ENCODE assay signal across 8 cellular contexts in the genomic region with DNA sequence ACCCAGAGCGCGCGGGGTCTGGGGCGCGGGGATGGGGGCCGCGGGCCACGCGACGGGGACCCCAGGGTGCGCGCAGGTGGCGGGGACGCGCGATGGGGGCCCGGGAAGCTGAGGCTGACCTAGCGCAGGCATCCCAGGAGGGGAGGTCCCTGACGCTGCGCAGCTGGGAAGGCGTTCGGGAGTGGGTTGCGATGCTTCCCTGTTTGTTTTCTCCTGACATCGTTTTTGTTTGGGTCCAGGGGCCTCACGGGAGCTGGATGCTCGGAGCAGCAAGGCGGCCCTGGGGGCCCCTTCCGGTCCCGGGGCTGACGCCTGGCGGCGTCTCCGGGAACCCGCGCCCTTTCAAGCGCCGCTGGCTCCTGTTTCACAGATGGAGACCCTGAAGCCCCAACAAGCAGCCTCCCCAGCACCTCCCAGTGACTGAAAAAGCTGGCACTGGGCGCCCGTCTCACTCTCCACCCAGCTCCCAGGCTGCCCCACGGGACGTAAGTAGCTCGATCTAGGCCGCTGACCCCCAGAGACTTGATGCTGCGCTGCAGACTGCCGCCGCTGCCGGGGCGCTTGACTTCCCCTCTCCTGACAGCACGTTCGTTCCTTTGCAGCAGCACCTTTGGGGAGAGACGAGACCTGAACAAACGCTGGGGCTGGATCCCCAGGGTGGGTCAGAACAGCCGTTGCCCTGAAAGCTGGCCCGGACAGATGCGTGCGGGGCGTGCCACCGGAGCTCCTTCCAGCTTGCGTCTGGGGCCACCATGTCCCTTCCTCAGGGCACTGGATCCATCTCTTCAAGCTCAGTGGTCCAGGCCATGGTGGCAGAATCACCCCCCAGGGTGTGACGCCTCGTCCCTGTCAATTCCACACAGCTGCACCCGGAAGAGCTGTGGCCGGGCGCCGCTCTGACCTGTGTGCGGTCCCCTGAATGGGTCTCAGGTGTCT. TPM values are rescaled to one million over a fixed set of nuclear protein-coding genes. Genes with fewer than 3 reads are reported as not detected.
DNase-seq lines count a peak whose midpoint lies in the region; ATAC-seq, FAIRE-seq and TF ChIP-seq lines count a peak whose summit lies in the region.

No MANE protein-coding gene starts in this region.

- POLR2A ChIA-PET in GM10248 (lab: Yijun Ruan, JAX) = interaction anchor here (0.6 to 0.9 kb wide), 3 partner anchors 491 to 1032 kb away, joined by 3 to 5 read pairs (median 4); no protein-coding TSS in a partner anchor

- H3K9me3 ChIP-seq in colonic mucosa = no peaks in the 10 kb centered on the region

- intact Hi-C loops in colonic mucosa (cut with DNase I) = no loop called here
- intact Hi-C loops in lower leg skin (cut with DNase I; ENCODE audit: low total_unique reads) = no loop called here

- H3K27ac ChIP-seq in colonic mucosa = peak overlapping the region; percentile 20

- TF ChIP-seq POLR2A in H54 (IDR thresholded peaks at IDR 0.05; ENCODE audit: low read depth, low read length) (no peak), lower leg skin (IDR thresholded peaks at IDR 0.05) (no peak)

- CTCF ChIA-PET in GM10248 (lab: Yijun Ruan, JAX) = interaction anchor here (0.6 to 3.5 kb wide), 6 partner anchors 15 to 136 kb away, joined by 3 to 19 read pairs (median 4); no protein-coding TSS in a partner anchor

- 11 to 12% methylated on average over 57 to 59 of the region's 66 CpGs for WGBS in lower leg skin, 2 donors

- TF ChIP-seq CTCF in GM10248 (IDR thresholded peaks at IDR 0.05; ENCODE audit: control extremely low read depth, extremely low read depth, low read depth, missing control alignments) = peak; percentile 13
- no peak for TF ChIP-seq CTCF in LNCaP clone FGC (IDR thresholded peaks at IDR 0.05; ENCODE audit: control insufficient read depth, extremely low read depth, insufficient read depth)
- TF ChIP-seq CTCF in colonic mucosa (IDR thresholded peaks at IDR 0.05) = no peak
- TF ChIP-seq CTCF in lower leg skin (IDR thresholded peaks at IDR 0.05) = no peak

- H3K9ac ChIP-seq in colonic mucosa (ENCODE audit: low read depth in 2 of 2, low read length in 2 of 2) = peak overlapping the region; percentile 28 to 40

- no peaks in the 10 kb centered on the region for H3K36me3 ChIP-seq in colonic mucosa

- no peaks in the 10 kb centered on the region for H3K27me3 ChIP-seq in colonic mucosa

- H3K4me3 ChIP-seq in LNCaP clone FGC (ENCODE audit: low read depth, low read length) (peak overlapping the region; percentile 88), colonic mucosa (peak overlapping the region; percentile 92), lower leg skin (ENCODE audit: low read depth, poor library complexity, severe bottlenecking) (peak overlapping the region; percentile 72)

- no peaks in the 10 kb centered on the region for H3K4me1 ChIP-seq in colonic mucosa

- peak; percentile 62 for DNase-seq in GM10248 (ENCODE audit: extremely low spot score)
- peak; percentile 72 for DNase-seq in H54 (ENCODE audit: insufficient read length, low spot score)
- no peak for DNase-seq in LNCaP clone FGC (ENCODE audit: low read depth)
- DNase-seq in colonic mucosa = peak; percentile 39
- no peak for DNase-seq in lower leg skin (ENCODE audit: low spot score in 2 of 2)
- DNase-seq in stimulated activated CD4-positive, alpha-beta T cell treated with anti-CD3 and anti-CD28 coated beads, TNF-alpha, amount 100 ng/mL, for 4 hours (ENCODE audit: low read depth in 3 of 3) = peak; percentile 5 to 38 (median 27)
- DNase-seq in NCI-H2107 (lab: John Stamatoyannopoulos, UW) = no peak

- peak; percentile 26 to 27 for ATAC-seq in activated CD4-positive, CD25-positive, alpha-beta regulatory T cell treated with anti-CD3 and anti-CD28 coated beads, Interleukin-2, amount 50 U/mL, for 24 hours

- FAIRE-seq in H54 (lab: Jason Lieb, UNC) = no peak

RNA-seq across cellular contexts. Expression of a gene that starts 0.6 kb away (rescaled TPM):
- 1 to 10 TPM; 5.2 to 6.9 TPM for total RNA-seq in colonic mucosa
- total RNA-seq in lower leg skin = 10 to 100 TPM in 1 of 4 donors, 1 to 10 TPM in 3; 2.5 to 11.0 (median 6.4) TPM

RNA-seq across cellular contexts. Expression of a gene that starts 33.8 kb away (rescaled TPM):
- total RNA-seq in colonic mucosa (10 to 100 TPM; 30.7 to 45.1 TPM), lower leg skin (1 to 10 TPM; 6.8 to 9.1 (median 7.5) TPM)

RNA-seq across cellular contexts. Expression of a gene that starts 42.0 kb away (rescaled TPM):
- total RNA-seq in colonic mucosa (10 to 100 TPM; 26.8 to 50.9 TPM), lower leg skin (10 to 100 TPM; 18.5 to 59.9 (median 26.7) TPM)

Comparison
In these comparisons a context has a peak if more than half of its experiments do, and no peak if none do; other contexts are left out.
1. DNase-seq: peak in GM10248 (single experiment), H54 (single experiment), colonic mucosa (single experiment) and stimulated activated CD4-positive, alpha-beta T cell treated with anti-CD3 and anti-CD28 coated beads, TNF-alpha, amount 100 ng/mL, for 4 hours (3 of 3); none in LNCaP clone FGC (single experiment), lower leg skin (0 of 2) and NCI-H2107 (single experiment).
2. Peak in every context shown above with its lines, with median percentiles within 50 percentile points of each other: H3K4me3 ChIP-seq.